ENCODE assay signal across 14 cellular contexts in genomic region chr14:105357626-105358025, GRCh38. TPM values are rescaled to one million over a fixed set of nuclear protein-coding genes. Genes with fewer than 3 reads are reported as not detected.
DNase-seq lines count a peak whose midpoint lies in the region; ATAC-seq and TF ChIP-seq lines count a peak whose summit lies in the region.
"Had no signal": no experiment of that assay in that cellular context is flagged by ENCODE, and none has a peak within 500 bp of the region (broad histone marks: within the 10 kb centered on the region; RNA-seq: fewer than 3 reads in every experiment).

No MANE protein-coding gene starts in this region.

- H3K4me3 ChIP-seq in ascending aorta: no peak overlapping the region
- H3K4me3 ChIP-seq: GM23248 had no signal

- no peaks in the 10 kb centered on the region for H3K4me1 ChIP-seq in ascending aorta

- H3K9me3 ChIP-seq in ascending aorta: no peaks in the 10 kb centered on the region

- H3K4me1 Mint-ChIP-seq in natural killer cell treated with Interleukin-12 subunit alpha and Interleukin-12 subunit beta and Interleukin-15 and Interleukin-18, amount 100 ng/mL, for 72 hours (ENCODE audit: low read depth in 2 of 2): no peaks in the 10 kb centered on the region
- H3K4me1 Mint-ChIP-seq in stimulated activated naive CD8-positive, alpha-beta T cell treated with anti-CD3 and anti-CD28 coated beads, Interleukin-15, amount 100 ng/mL, for 72 hours: peaks cover 10% of the 10 kb centered on the region

- no peak for TF ChIP-seq CTCF in ascending aorta (IDR thresholded peaks at IDR 0.05)

- DNase-seq in left ventricle myocardium superior (no peak), Right ventricle myocardium inferior (ENCODE audit: missing footprints) (no peak), ascending aorta (ENCODE audit: low spot score in 2 of 2) (no peak)
- no peak for DNase-seq in natural killer cell treated with Interleukin-12 subunit alpha and Interleukin-12 subunit beta and Interleukin-15 and Interleukin-18, amount 100 ng/mL, for 72 hours (ENCODE audit: low spot score)
- DNase-seq in stimulated activated naive CD8-positive, alpha-beta T cell treated with anti-CD3 and anti-CD28 coated beads, Interleukin-15, amount 100 ng/mL, for 72 hours: no peak
- DNase-seq: C1 segment of cervical spinal cord; Calu3; CD4-positive, alpha-beta T cell; DMS 273 treated with DMSO at 0.1 percent for 48 hours; GM23248 had no signal

- ATAC-seq in left ventricle myocardium superior (peak; percentile 14), Right ventricle myocardium inferior (no peak), HG03432 (IDR thresholded peaks at IDR 0.05; ENCODE audit: unreplicated experiment) (no peak), GM19452 (IDR thresholded peaks at IDR 0.05; ENCODE audit: unreplicated experiment) (no peak)
- ATAC-seq in natural killer cell treated with Interleukin-12 subunit alpha and Interleukin-12 subunit beta and Interleukin-15 and Interleukin-18, amount 100 ng/mL, for 72 hours: peak; percentile 7 to 14
- peak; percentile 16 for ATAC-seq in stimulated activated naive CD8-positive, alpha-beta T cell treated with anti-CD3 and anti-CD28 coated beads, Interleukin-15, amount 100 ng/mL, for 72 hours

- peaks cover 18 to 47% of the 10 kb centered on the region in 2 donors for H3K36me3 ChIP-seq in ascending aorta

- H3K4me3 Mint-ChIP-seq in natural killer cell treated with Interleukin-12 subunit alpha and Interleukin-12 subunit beta and Interleukin-15 and Interleukin-18, amount 100 ng/mL, for 72 hours: no peak overlapping the region
- H3K4me3 Mint-ChIP-seq in stimulated activated naive CD8-positive, alpha-beta T cell treated with anti-CD3 and anti-CD28 coated beads, Interleukin-15, amount 100 ng/mL, for 72 hours: no peak overlapping the region
- H3K4me3 Mint-ChIP-seq: B cell; CD4-positive, alpha-beta T cell had no signal

- no peak overlapping the region for H3K27ac ChIP-seq in ascending aorta
- H3K27ac ChIP-seq: GM23248 had no signal

- H3K36me3 Mint-ChIP-seq in natural killer cell treated with Interleukin-12 subunit alpha and Interleukin-12 subunit beta and Interleukin-15 and Interleukin-18, amount 100 ng/mL, for 72 hours: no peaks in the 10 kb centered on the region

- H3K27me3 ChIP-seq in ascending aorta: no peaks in the 10 kb centered on the region

- no peak overlapping the region for H3K27ac Mint-ChIP-seq in natural killer cell treated with Interleukin-12 subunit alpha and Interleukin-12 subunit beta and Interleukin-15 and Interleukin-18, amount 100 ng/mL, for 72 hours
- peak overlapping the region in 1 of 2 donors; percentile 11 for H3K27ac Mint-ChIP-seq in stimulated activated naive CD8-positive, alpha-beta T cell treated with anti-CD3 and anti-CD28 coated beads, Interleukin-15, amount 100 ng/mL, for 72 hours
- H3K27ac Mint-ChIP-seq: B cell; CD4-positive, alpha-beta T cell had no signal

- intact Hi-C loops in left ventricle myocardium superior (cut with micrococcal nuclease): no loop called here
- intact Hi-C loops in Right ventricle myocardium inferior (cut with DNase I): no loop called here
- intact Hi-C loops in ascending aorta (cut with DNase I): no loop called here

- no peaks in the 10 kb centered on the region for H3K9me3 Mint-ChIP-seq in natural killer cell treated with Interleukin-12 subunit alpha and Interleukin-12 subunit beta and Interleukin-15 and Interleukin-18, amount 100 ng/mL, for 72 hours
- no peaks in the 10 kb centered on the region for H3K9me3 Mint-ChIP-seq in stimulated activated naive CD8-positive, alpha-beta T cell treated with anti-CD3 and anti-CD28 coated beads, Interleukin-15, amount 100 ng/mL, for 72 hours
- H3K9me3 Mint-ChIP-seq: CD4-positive, alpha-beta T cell had no signal

- no peaks in the 10 kb centered on the region for H3K27me3 Mint-ChIP-seq in natural killer cell treated with Interleukin-12 subunit alpha and Interleukin-12 subunit beta and Interleukin-15 and Interleukin-18, amount 100 ng/mL, for 72 hours
- no peaks in the 10 kb centered on the region for H3K27me3 Mint-ChIP-seq in stimulated activated naive CD8-positive, alpha-beta T cell treated with anti-CD3 and anti-CD28 coated beads, Interleukin-15, amount 100 ng/mL, for 72 hours
- H3K27me3 Mint-ChIP-seq: B cell; CD4-positive, alpha-beta T cell had no signal

RNA-seq across cellular contexts. Expression of gene TEX22, which starts 40.7 kb away (rescaled TPM):
- 1.6 TPM for total RNA-seq in left ventricle myocardium superior
- total RNA-seq in Right ventricle myocardium inferior: 2.4 TPM
- 1 to 10 TPM; 2.7 to 3.7 TPM for total RNA-seq in natural killer cell treated with Interleukin-12 subunit alpha and Interleukin-12 subunit beta and Interleukin-15 and Interleukin-18, amount 100 ng/mL, for 72 hours
- not detected for total RNA-seq in ascending aorta
- total RNA-seq: HT-29 had no signal

RNA-seq across cellular contexts. Expression of gene PACS2, which starts 43.1 kb away (rescaled TPM):
- total RNA-seq in left ventricle myocardium superior: 76.2 TPM
- total RNA-seq in Right ventricle myocardium inferior: 69.1 TPM
- 10 to 100 TPM; 24.9 to 26.3 TPM for total RNA-seq in natural killer cell treated with Interleukin-12 subunit alpha and Interleukin-12 subunit beta and Interleukin-15 and Interleukin-18, amount 100 ng/mL, for 72 hours
- 153 TPM for total RNA-seq in ascending aorta

RNA-seq across cellular contexts. Expression of gene BRF1, which starts 56.8 kb away (rescaled TPM):
- 20.3 TPM for total RNA-seq in left ventricle myocardium superior
- 19.0 TPM for total RNA-seq in Right ventricle myocardium inferior
- total RNA-seq in natural killer cell treated with Interleukin-12 subunit alpha and Interleukin-12 subunit beta and Interleukin-15 and Interleukin-18, amount 100 ng/mL, for 72 hours: 10 to 100 TPM; 43.4 to 76.5 TPM
- 60.9 TPM for total RNA-seq in ascending aorta

Comparison
In these comparisons a context has a peak if more than half of its experiments do, and no peak if none do; other contexts are left out.
1. ATAC-seq: peak in left ventricle myocardium superior (single experiment), natural killer cell treated with Interleukin-12 subunit alpha and Interleukin-12 subunit beta and Interleukin-15 and Interleukin-18, amount 100 ng/mL, for 72 hours (2 of 2) and stimulated activated naive CD8-positive, alpha-beta T cell treated with anti-CD3 and anti-CD28 coated beads, Interleukin-15, amount 100 ng/mL, for 72 hours (single experiment); none in Right ventricle myocardium inferior (single experiment), HG03432 (single experiment) and GM19452 (single experiment).